Comparison of ENCODE assay signal across 17 cellular contexts in the genomic region with DNA sequence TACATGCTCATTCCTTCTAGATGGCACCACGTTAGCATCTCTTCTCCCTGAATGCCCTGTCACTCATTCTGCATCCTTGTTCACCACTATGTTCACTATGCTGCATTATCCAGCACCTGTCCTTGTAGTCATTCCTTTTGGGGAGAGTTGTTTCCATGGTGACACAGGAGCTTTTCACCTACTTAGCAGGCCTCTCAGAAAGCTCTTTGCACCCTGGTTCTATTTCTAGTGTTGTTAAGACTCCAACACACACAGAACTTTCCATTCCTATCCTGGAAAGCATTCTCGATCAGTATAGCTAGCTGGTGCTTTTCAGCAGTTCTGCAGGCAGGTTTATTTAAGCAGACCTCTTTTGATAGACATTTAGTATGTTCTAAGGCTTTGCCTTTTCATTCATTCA. TPM values are rescaled to one million over a fixed set of nuclear protein-coding genes. Genes with fewer than 3 reads are reported as not detected.
DNase-seq lines count a peak whose midpoint lies in the region; ATAC-seq, FAIRE-seq and TF ChIP-seq lines count a peak whose summit lies in the region.
"Had no signal": no experiment of that assay in that cellular context is flagged by ENCODE, and none has a peak within 500 bp of the region (broad histone marks: within the 10 kb centered on the region; RNA-seq: fewer than 3 reads in every experiment).

No MANE protein-coding gene starts in this region.

- peak overlapping the region; percentile 4 for H3K27ac Mint-ChIP-seq in memory B cell
- no peak overlapping the region for H3K27ac Mint-ChIP-seq in activated T-helper 1 cell treated with anti-CD3 and anti-CD28 coated beads, Interleukin-12 subunit alpha, Interleukin-12 subunit beta, Interleukin-2, Interleukin-4 antibody, amounts not matched to agents 30 ng/mL and 10 ng/mL and 1 ng/mL, durations not matched to agents 14 hours and 24 hours and 36 hours
- H3K27ac Mint-ChIP-seq: B cell; CD8-positive, alpha-beta T cell; H9 had no signal

- TF ChIP-seq EP300 in K562 (IDR thresholded peaks at IDR 0.05; ENCODE audit: low read length) = no peak

- H3K36me3 Mint-ChIP-seq in memory B cell = peaks cover 18% of the 10 kb centered on the region
- H3K36me3 Mint-ChIP-seq in activated T-helper 1 cell treated with anti-CD3 and anti-CD28 coated beads, Interleukin-12 subunit alpha, Interleukin-12 subunit beta, Interleukin-2, Interleukin-4 antibody, amounts not matched to agents 30 ng/mL and 10 ng/mL and 1 ng/mL, durations not matched to agents 14 hours and 24 hours and 36 hours (ENCODE audit: low read depth) = peaks cover 3% of the 10 kb centered on the region

- no peaks in the 10 kb centered on the region for H3K27me3 ChIP-seq in Karpas-422 (ENCODE audit: low read length)
- H3K27me3 ChIP-seq in K562 (ENCODE audit: control insufficient read depth in 2 of 2, insufficient read depth in 2 of 2, low read length in 2 of 2) = no peaks in the 10 kb centered on the region
- no peaks in the 10 kb centered on the region for H3K27me3 ChIP-seq in psoas muscle (ENCODE audit: insufficient read depth in 3 of 3, low read length in 2 of 3)
- H3K27me3 ChIP-seq: BLaER1 treated with 17β-estradiol and CSF1 and Interleukin-3, amounts not matched to agents 10 nM and 100 nM had no signal

- H4K20me1 ChIP-seq in Karpas-422 (ENCODE audit: insufficient read depth, low read depth, low read length) = no peaks in the 10 kb centered on the region
- no peaks in the 10 kb centered on the region for H4K20me1 ChIP-seq in K562 (replicated peaks; ENCODE audit: control insufficient read depth, insufficient read depth, low read length)
- H4K20me1 ChIP-seq: BLaER1 treated with 17β-estradiol and CSF1 and Interleukin-3, amounts not matched to agents 10 nM and 100 nM had no signal

- H3K9ac ChIP-seq in Karpas-422 (ENCODE audit: low read length) (no peak overlapping the region), K562 (ENCODE audit: insufficient read depth in 1 of 2, low read depth in 2 of 2, low read length in 2 of 2) (no peak overlapping the region)
- H3K9ac ChIP-seq: BLaER1 treated with 17β-estradiol and CSF1 and Interleukin-3, amounts not matched to agents 10 nM and 100 nM had no signal

- H3K4me3 Mint-ChIP-seq in memory B cell = no peak overlapping the region
- no peak overlapping the region for H3K4me3 Mint-ChIP-seq in activated T-helper 1 cell treated with anti-CD3 and anti-CD28 coated beads, Interleukin-12 subunit alpha, Interleukin-12 subunit beta, Interleukin-2, Interleukin-4 antibody, amounts not matched to agents 30 ng/mL and 10 ng/mL and 1 ng/mL, durations not matched to agents 14 hours and 24 hours and 36 hours
- H3K4me3 Mint-ChIP-seq: B cell; CD8-positive, alpha-beta T cell; H9 had no signal

- H3K27me3 Mint-ChIP-seq in memory B cell = no peaks in the 10 kb centered on the region
- no peaks in the 10 kb centered on the region for H3K27me3 Mint-ChIP-seq in activated T-helper 1 cell treated with anti-CD3 and anti-CD28 coated beads, Interleukin-12 subunit alpha, Interleukin-12 subunit beta, Interleukin-2, Interleukin-4 antibody, amounts not matched to agents 30 ng/mL and 10 ng/mL and 1 ng/mL, durations not matched to agents 14 hours and 24 hours and 36 hours (ENCODE audit: insufficient read depth)
- H3K27me3 Mint-ChIP-seq: B cell had no signal

- H3K9me1 ChIP-seq in K562 (ENCODE audit: control insufficient read depth, insufficient read depth, low read length) = no peaks in the 10 kb centered on the region

- no peak for TF ChIP-seq RAD21 in K562 (CRISPR knock-in tag; conservative IDR thresholded peaks at IDR 0.05 in 1 of 2, IDR thresholded peaks at IDR 0.05 in 1 of 2)

- H3K9me3 Mint-ChIP-seq in memory B cell = no peaks in the 10 kb centered on the region
- H3K9me3 Mint-ChIP-seq in activated T-helper 1 cell treated with anti-CD3 and anti-CD28 coated beads, Interleukin-12 subunit alpha, Interleukin-12 subunit beta, Interleukin-2, Interleukin-4 antibody, amounts not matched to agents 30 ng/mL and 10 ng/mL and 1 ng/mL, durations not matched to agents 14 hours and 24 hours and 36 hours = no peaks in the 10 kb centered on the region
- H3K9me3 Mint-ChIP-seq: CD8-positive, alpha-beta T cell; H9 had no signal

- H3K79me2 ChIP-seq in Karpas-422 (ENCODE audit: low read length) (no peaks in the 10 kb centered on the region), K562 (ENCODE audit: control insufficient read depth, insufficient read depth, low read length) (no peaks in the 10 kb centered on the region; the same call in 2 of the 3 replicates)

- intact Hi-C loops in K562 (cut with micrococcal nuclease) = loop anchor here (10.0 kb wide), 1 partner anchor 1066 kb away; the partner anchor contains the start of gene SLC25A38
- intact Hi-C loops in psoas muscle (cut with DNase I) = loop anchor here (5.0 to 10.0 kb wide), 5 partner anchors 72 to 1434 kb away; partner anchors contain the start of gene ZNF621 (in 1 of the 2)
- intact Hi-C loops in activated T-helper 1 cell treated with anti-CD3 and anti-CD28 coated beads, Interleukin-12 subunit alpha, Interleukin-12 subunit beta, Interleukin-2, Interleukin-4 antibody, amounts not matched to agents 30 ng/mL and 10 ng/mL and 1 ng/mL, durations not matched to agents 14 hours and 24 hours and 36 hours (cut with micrococcal nuclease) = no loop called here

- H2AFZ ChIP-seq in Karpas-422 (ENCODE audit: low read length) (no peak overlapping the region), K562 (ENCODE audit: low read depth, low read length) (no peak overlapping the region)

- H3K4me1 ChIP-seq in Karpas-422 (ENCODE audit: low read length) (peaks cover 25% of the 10 kb centered on the region), K562 (replicated peaks in 1 of 2; ENCODE audit: control insufficient read depth in 2 of 2, insufficient read depth in 2 of 2, low read length in 2 of 2) (peaks cover 0 to 11% of the 10 kb centered on the region in 2 experiments; a peak in 3 of 5 replicates), psoas muscle (peaks cover 17% of the 10 kb centered on the region)

- TF ChIP-seq CTCF in K562 (IDR thresholded peaks at IDR 0.05 in 2 of 3, conservative IDR thresholded peaks at IDR 0.05 in 1 of 3; ENCODE audit: insufficient read depth in 2 of 3, low read depth in 1 of 3, low read length in 3 of 3) = no peak
- TF ChIP-seq CTCF in psoas muscle (IDR thresholded peaks at IDR 0.05) = no peak

- DNase-seq in Karpas-422 = peak; percentile 22
- no peak for DNase-seq in K562 (ENCODE audit: extremely low read depth in 1 of 4, low spot score in 3 of 4)
- DNase-seq in memory B cell (ENCODE audit: low spot score in 2 of 2) = no peak
- DNase-seq in superior temporal gyrus (ENCODE audit: extremely low spot score) = peak; percentile 63
- DNase-seq in psoas muscle = no peak
- no peak for DNase-seq in activated T-helper 1 cell treated with anti-CD3 and anti-CD28 coated beads, Interleukin-12 subunit alpha, Interleukin-12 subunit beta, Interleukin-2, Interleukin-4 antibody, amounts not matched to agents 30 ng/mL and 10 ng/mL and 1 ng/mL, durations not matched to agents 14 hours and 24 hours and 36 hours (ENCODE audit: low spot score)
- DNase-seq: Calu3; CD8-positive, alpha-beta T cell; DND-41; EL; GOT3; H9 had no signal

- no peak for TF ChIP-seq POLR2A in K562 (conservative IDR thresholded peaks at IDR 0.05)

- peaks cover 10% of the 10 kb centered on the region for H3K4me1 Mint-ChIP-seq in memory B cell
- peaks cover 30% of the 10 kb centered on the region for H3K4me1 Mint-ChIP-seq in activated T-helper 1 cell treated with anti-CD3 and anti-CD28 coated beads, Interleukin-12 subunit alpha, Interleukin-12 subunit beta, Interleukin-2, Interleukin-4 antibody, amounts not matched to agents 30 ng/mL and 10 ng/mL and 1 ng/mL, durations not matched to agents 14 hours and 24 hours and 36 hours (ENCODE audit: low read depth)

- in situ Hi-C loops in K562 (cut with MboI) = loop anchor here (25.0 kb wide), 1 partner anchor 1038 kb away; the partner anchor contains the start of gene RPSA

- H3K9me2 ChIP-seq in Karpas-422 (replicated peaks; ENCODE audit: insufficient read depth, low read length) = no peaks in the 10 kb centered on the region

- no TSS peak for BruUV-seq in K562 (replicated peaks; lab: Mats Ljungman, UMichigan)

- H3K27ac ChIP-seq in Karpas-422 (ENCODE audit: low read length) (no peak overlapping the region), K562 (ENCODE audit: extremely low read depth, low read depth, low read length) (no peak overlapping the region), psoas muscle (no peak overlapping the region)
- H3K27ac ChIP-seq: BLaER1 treated with 17β-estradiol and CSF1 and Interleukin-3, amounts not matched to agents 10 nM and 100 nM; HL-60 had no signal

- H3K4me3 ChIP-seq in Karpas-422 (ENCODE audit: low read length) = no peak overlapping the region
- H3K4me3 ChIP-seq in K562 = no peak overlapping the region
- no peak overlapping the region for H3K4me3 ChIP-seq in psoas muscle
- H3K4me3 ChIP-seq: BLaER1 treated with 17β-estradiol and CSF1 and Interleukin-3, amounts not matched to agents 10 nM and 100 nM; GM12878 had no signal

- WGBS in K562 (ENCODE audit: insufficient coverage, low coverage, missing lambda C conversion rate) = 44% methylated on average over 2 of the region's 2 CpGs
- WGBS in psoas muscle, 3 donors = 51 to 65% (median 55%) methylated on average over 2 of the region's 2 CpGs

- POLR2A ChIA-PET in K562 (lab: Yijun Ruan, JAX) = interaction anchor here (0.5 kb wide), 1 partner anchor 8 kb away, joined by 3 read pairs; no protein-coding TSS in a partner anchor

- no peaks in the 10 kb centered on the region for H3K36me3 ChIP-seq in Karpas-422 (ENCODE audit: insufficient read depth, low read length)
- peaks cover 4% of the 10 kb centered on the region; the same call in 2 of the 3 replicates for H3K36me3 ChIP-seq in K562 (ENCODE audit: control insufficient read depth, insufficient read depth, low read length)
- peaks cover 3 to 43% of the 10 kb centered on the region in 2 donors for H3K36me3 ChIP-seq in psoas muscle (ENCODE audit: insufficient read depth in 1 of 2, low read depth in 1 of 2)

- no peak overlapping the region for H3K4me2 ChIP-seq in Karpas-422 (ENCODE audit: low read depth, low read length, poor library complexity, severe bottlenecking)
- no peak overlapping the region for H3K4me2 ChIP-seq in K562 (ENCODE audit: insufficient read depth, low read length)
- H3K4me2 ChIP-seq: BLaER1 treated with 17β-estradiol and CSF1 and Interleukin-3, amounts not matched to agents 10 nM and 100 nM had no signal

- H3K9me3 ChIP-seq in Karpas-422 (ENCODE audit: low read length) (no peaks in the 10 kb centered on the region), K562 (replicated peaks; ENCODE audit: control insufficient read depth, insufficient read depth, low read depth, low read length) (no peaks in the 10 kb centered on the region), psoas muscle (no peaks in the 10 kb centered on the region)
- H3K9me3 ChIP-seq: BLaER1 treated with 17β-estradiol and CSF1 and Interleukin-3, amounts not matched to agents 10 nM and 100 nM had no signal

- CTCF ChIA-PET in K562 (lab: Yijun Ruan, JAX; ENCODE audit: low intra/inter-chr PET ratio) = no interaction called here

- no peak for FAIRE-seq in K562 (lab: Jason Lieb, UNC)
- FAIRE-seq: GM12878 had no signal

- ATAC-seq in K562 (no peak), memory B cell (ENCODE audit: low read depth) (no peak), HG02610 (IDR thresholded peaks at IDR 0.05; ENCODE audit: unreplicated experiment) (no peak), psoas muscle (no peak)
- ATAC-seq: CD8-positive, alpha-beta T cell; GM12878 had no signal

RNA-seq across cellular contexts. Expression of gene RPL14, which starts 6.7 kb away (rescaled TPM):
- 726 and 1,593 TPM in 2 replicates for total RNA-seq in Karpas-422 (2014; rRNA removed; shearing (Covaris generic); ENCODE audit: low replicate concordance)
- total RNA-seq in K562 (2011; cell fraction: chromatin; rRNA removed; ENCODE audit: low replicate concordance) = 226 and 269 TPM in 2 replicates
- 253 and 260 TPM in 2 replicates for total RNA-seq in K562 (2011; cell fraction: nucleolus; rRNA removed)
- total RNA-seq in K562 (2011; cell fraction: nucleoplasm; rRNA removed) = 327 and 490 TPM in 2 replicates
- total RNA-seq in K562 (2014; rRNA removed) (1,465 and 1,933 TPM in 2 replicates), K562 (2014; rRNA removed; fragmentation: Illumina TruSeq; extraction: Trizol) (2,197 and 2,292 TPM in 2 replicates), K562 (2015; rRNA removed; fragmentation: Illumina TruSeq; extraction: Trizol) (1,893 and 1,905 TPM in 2 replicates), K562 (2021) (4,499 and 4,649 TPM in 2 replicates), psoas muscle (1,000 to 10,000 TPM; 1,002 to 1,781 (median 1,436) TPM)
- polyA plus RNA-seq in K562 (2011; rRNA removed) (851 and 1,014 TPM in 2 replicates), K562 (2014; fragmentation: Illumina TruSeq; extraction: Trizol) (2,310 and 2,431 TPM in 2 replicates), K562 (2014; fragmentation: Nextera tagmentation; extraction: Ambion mirVana) (1,000 to 10,000 TPM; 2,133 to 2,823 TPM), K562 (2014; rRNA removed) (1,463 and 1,670 TPM in 2 replicates), psoas muscle (1,000 to 10,000 TPM in 2 of 3 donors, 100 to 1,000 TPM in 1; 997 to 1,819 (median 1,123) TPM)
- 509 and 510 TPM in 2 replicates for polyA plus RNA-seq in K562 (2011; cell fraction: cytosol; rRNA removed)
- 509 and 670 TPM in 2 replicates for polyA plus RNA-seq in K562 (2011; cell fraction: nucleus; rRNA removed)
- 2,787 and 4,013 TPM in 2 replicates for polyA plus RNA-seq in K562 (2012)
- 631 and 740 TPM in 2 replicates for polyA minus RNA-seq in K562 (2011; rRNA and poly(A)+ RNA removed)
- 1,561 and 2,057 TPM in 2 replicates for polyA minus RNA-seq in K562 (2011; cell fraction: cytosol; rRNA and poly(A)+ RNA removed)
- polyA minus RNA-seq in K562 (2011; cell fraction: nucleus; rRNA and poly(A)+ RNA removed) = 129 and 304 TPM in 2 replicates
- total RNA-seq in activated T-helper 1 cell treated with anti-CD3 and anti-CD28 coated beads, Interleukin-12 subunit alpha, Interleukin-12 subunit beta, Interleukin-2, Interleukin-4 antibody, amounts not matched to agents 30 ng/mL and 10 ng/mL and 1 ng/mL, durations not matched to agents 14 hours and 24 hours and 36 hours = 2,245 and 2,326 TPM in 2 replicates

RNA-seq across cellular contexts. Expression of gene ZNF619, which starts 26.5 kb away (rescaled TPM):
- total RNA-seq in Karpas-422 (2014; rRNA removed; shearing (Covaris generic); ENCODE audit: low replicate concordance) = 13.1 and 13.3 TPM in 2 replicates
- 14.4 and 24.4 TPM in 2 replicates for total RNA-seq in K562 (2011; cell fraction: chromatin; rRNA removed; ENCODE audit: low replicate concordance)
- total RNA-seq in K562 (2011; cell fraction: nucleolus; rRNA removed) = 10.2 and 11.8 TPM in 2 replicates
- total RNA-seq in K562 (2011; cell fraction: nucleoplasm; rRNA removed) = 13.6 and 14.7 TPM in 2 replicates
- total RNA-seq in K562 (2014; rRNA removed) = 4.7 and 5.0 TPM in 2 replicates
- total RNA-seq in K562 (2014; rRNA removed; fragmentation: Illumina TruSeq; extraction: Trizol) = 6.3 and 6.4 TPM in 2 replicates
- 6.7 and 7.8 TPM in 2 replicates for total RNA-seq in K562 (2015; rRNA removed; fragmentation: Illumina TruSeq; extraction: Trizol)
- 8.8 and 10.5 TPM in 2 replicates for total RNA-seq in K562 (2021)
- polyA plus RNA-seq in K562 (2011; rRNA removed) = 7.3 and 9.1 TPM in 2 replicates
- polyA plus RNA-seq in K562 (2011; cell fraction: cytosol; rRNA removed) = 4.3 and 5.1 TPM in 2 replicates
- polyA plus RNA-seq in K562 (2011; cell fraction: nucleus; rRNA removed) = 7.1 and 7.3 TPM in 2 replicates
- polyA plus RNA-seq in K562 (2012) = 3.4 and 3.6 TPM in 2 replicates
- 7.3 and 7.4 TPM in 2 replicates for polyA plus RNA-seq in K562 (2014; fragmentation: Illumina TruSeq; extraction: Trizol)
- polyA plus RNA-seq in K562 (2014; fragmentation: Nextera tagmentation; extraction: Ambion mirVana) = 1 to 10 TPM; 1.3 to 1.5 TPM
- polyA plus RNA-seq in K562 (2014; rRNA removed) = 6.0 and 6.2 TPM in 2 replicates
- 18.5 and 22.4 TPM in 2 replicates for polyA minus RNA-seq in K562 (2011; rRNA and poly(A)+ RNA removed)
- polyA minus RNA-seq in K562 (2011; cell fraction: cytosol; rRNA and poly(A)+ RNA removed) = 6.6 and 7.8 TPM in 2 replicates
- polyA minus RNA-seq in K562 (2011; cell fraction: nucleus; rRNA and poly(A)+ RNA removed) = 5.7 and 10.4 TPM in 2 replicates
- 1 to 10 TPM; 3.2 to 4.9 (median 4.4) TPM for total RNA-seq in psoas muscle
- polyA plus RNA-seq in psoas muscle = 1 to 10 TPM in 2 of 3 donors, under 1 TPM in 1; 0.82 to 3.0 (median 1.6) TPM
- total RNA-seq in activated T-helper 1 cell treated with anti-CD3 and anti-CD28 coated beads, Interleukin-12 subunit alpha, Interleukin-12 subunit beta, Interleukin-2, Interleukin-4 antibody, amounts not matched to agents 30 ng/mL and 10 ng/mL and 1 ng/mL, durations not matched to agents 14 hours and 24 hours and 36 hours = 7.1 and 8.2 TPM in 2 replicates

RNA-seq across cellular contexts. Expression of gene ZNF620, which starts 55.4 kb away (rescaled TPM):
- total RNA-seq in Karpas-422 (2014; rRNA removed; shearing (Covaris generic); ENCODE audit: low replicate concordance) = 2.6 and 3.1 TPM in 2 replicates
- total RNA-seq in K562 (2011; cell fraction: chromatin; rRNA removed; ENCODE audit: low replicate concordance) = 3.6 and 8.5 TPM in 2 replicates
- 3.2 and 3.3 TPM in 2 replicates for total RNA-seq in K562 (2011; cell fraction: nucleolus; rRNA removed)
- total RNA-seq in K562 (2011; cell fraction: nucleoplasm; rRNA removed) = 3.8 and 4.7 TPM in 2 replicates
- 2.9 and 3.4 TPM in 2 replicates for total RNA-seq in K562 (2014; rRNA removed)
- total RNA-seq in K562 (2014; rRNA removed; fragmentation: Illumina TruSeq; extraction: Trizol) = 4.9 and 5.5 TPM in 2 replicates
- total RNA-seq in K562 (2015; rRNA removed; fragmentation: Illumina TruSeq; extraction: Trizol) = 4.5 and 4.9 TPM in 2 replicates
- total RNA-seq in K562 (2021) = 3.3 and 5.7 TPM in 2 replicates
- polyA plus RNA-seq in K562 (2011; rRNA removed) = 1.5 and 2.2 TPM in 2 replicates
- 0.64 and 1.3 TPM in 2 replicates for polyA plus RNA-seq in K562 (2011; cell fraction: cytosol; rRNA removed)
- polyA plus RNA-seq in K562 (2011; cell fraction: nucleus; rRNA removed) = 0.94 and 1.5 TPM in 2 replicates
- polyA plus RNA-seq in K562 (2012) = 2.4 and 3.0 TPM in 2 replicates
- 3.0 and 3.4 TPM in 2 replicates for polyA plus RNA-seq in K562 (2014; fragmentation: Illumina TruSeq; extraction: Trizol)
- 1 to 10 TPM; 1.2 to 3.7 TPM for polyA plus RNA-seq in K562 (2014; fragmentation: Nextera tagmentation; extraction: Ambion mirVana)
- 2.3 and 3.6 TPM in 2 replicates for polyA plus RNA-seq in K562 (2014; rRNA removed)
- polyA minus RNA-seq in K562 (2011; rRNA and poly(A)+ RNA removed) = 2.8 and 4.8 TPM in 2 replicates
- 2.2 TPM in 1 of 2 replicates, not detected in the other for polyA minus RNA-seq in K562 (2011; cell fraction: cytosol; rRNA and poly(A)+ RNA removed)
- 1.1 and 1.2 TPM in 2 replicates for polyA minus RNA-seq in K562 (2011; cell fraction: nucleus; rRNA and poly(A)+ RNA removed)
- total RNA-seq in psoas muscle = 1 to 10 TPM; 1.3 to 2.2 (median 2.1) TPM
- polyA plus RNA-seq in psoas muscle = 1 to 10 TPM; 1.1 to 2.6 (median 1.2) TPM
- total RNA-seq in activated T-helper 1 cell treated with anti-CD3 and anti-CD28 coated beads, Interleukin-12 subunit alpha, Interleukin-12 subunit beta, Interleukin-2, Interleukin-4 antibody, amounts not matched to agents 30 ng/mL and 10 ng/mL and 1 ng/mL, durations not matched to agents 14 hours and 24 hours and 36 hours = 5.5 and 6.0 TPM in 2 replicates

Comparison
In these comparisons a context has a peak if more than half of its experiments do, and no peak if none do; other contexts are left out.
1. DNase-seq: peak in Karpas-422 (single experiment) and superior temporal gyrus (single experiment); none in K562 (0 of 4), memory B cell (0 of 2), psoas muscle (0 of 2) and activated T-helper 1 cell treated with anti-CD3 and anti-CD28 coated beads, Interleukin-12 subunit alpha, Interleukin-12 subunit beta, Interleukin-2, Interleukin-4 antibody, amounts not matched to agents 30 ng/mL and 10 ng/mL and 1 ng/mL, durations not matched to agents 14 hours and 24 hours and 36 hours (single experiment).